3 cellular contexts compared by ENCODE assay signal in genomic region chr6:117791012-117791411, GRCh38.
TF ChIP-seq lines count a peak whose summit lies in the region.

No MANE protein-coding gene starts in this region.

TF ChIP-seq in HEK293, 187 proteins besides CTCF, POLR2A, EP300 and RAD21:
- TF ChIP-seq ZNF701 (tag by site-specific recombination; IDR thresholded peaks at IDR 0.05) = no peak
- peak; percentile 54; the same call in 1 of the 2 replicates for TF ChIP-seq ZNF146 (tag by site-specific recombination; IDR thresholded peaks at IDR 0.05)

TF ChIP-seq in K562, 482 proteins besides CTCF, POLR2A, EP300 and RAD21:
- TF ChIP-seq ZNF146 (CRISPR knock-in tag; IDR thresholded peaks at IDR 0.05; ENCODE audit: unreplicated experiment) = peak; percentile 74
- TF ChIP-seq ZNF780A (CRISPR knock-in tag; IDR thresholded peaks at IDR 0.05) = no peak

TF ChIP-seq in H1, 55 proteins besides CTCF, POLR2A, EP300 and RAD21:
- TF ChIP-seq SIN3A (conservative IDR thresholded peaks at IDR 0.05 in 1 of 2, IDR thresholded peaks at IDR 0.05 in 1 of 2; ENCODE audit: low read depth in 1 of 2, low read length in 2 of 2) (no peak), GABPA (IDR thresholded peaks at IDR 0.05; ENCODE audit: borderline replicate concordance, insufficient read depth, low read length) (no peak), CHD1 (IDR thresholded peaks at IDR 0.05; ENCODE audit: low read depth, low read length) (no peak), CBX5 (IDR thresholded peaks at IDR 0.05; ENCODE audit: low read depth, low read length) (no peak), RBBP5 (IDR thresholded peaks at IDR 0.05; ENCODE audit: borderline replicate concordance, low read depth, low read length) (no peak), GTF2F1 (IDR thresholded peaks at IDR 0.05; ENCODE audit: borderline replicate concordance, low read depth, low read length) (no peak), KDM1A (IDR thresholded peaks at IDR 0.05; ENCODE audit: borderline replicate concordance, low read length) (0 out of 2 replicates have a peak, but pooled peaks have one; percentile 32), FOSL1 (IDR thresholded peaks at IDR 0.05; ENCODE audit: insufficient read depth, low read depth, low read length) (no peak), CHD7 (IDR thresholded peaks at IDR 0.05; ENCODE audit: insufficient replicate concordance, low read length) (no peak)
